In the genomic region with DNA sequence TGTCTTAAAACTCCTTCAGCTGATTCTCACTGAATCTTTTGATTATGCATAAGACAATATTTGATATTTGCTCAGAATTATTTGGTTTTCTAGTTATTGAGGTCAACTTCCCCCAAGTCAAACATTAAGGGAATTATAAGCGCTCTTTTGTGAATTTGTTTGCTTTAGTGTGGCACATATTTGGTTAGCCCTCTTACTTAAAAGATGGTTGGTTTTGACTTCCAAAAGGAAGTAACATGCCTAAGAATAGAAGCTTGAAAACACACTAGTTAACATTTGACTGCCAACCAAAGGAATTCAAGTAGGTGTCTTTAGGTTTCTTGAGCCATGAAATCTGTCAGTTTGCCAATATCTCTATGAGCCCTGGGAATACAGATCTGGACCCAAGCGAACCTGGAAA, we compare ENCODE assay signal across 23 cellular contexts. TPM values are rescaled to one million over a fixed set of nuclear protein-coding genes. Genes with fewer than 3 reads are reported as not detected.
A peak's percentile ranks its signal among the peaks of the same experiment; 100 is the strongest.
DNase-seq lines count a peak whose midpoint lies in the region; ATAC-seq and TF ChIP-seq lines count a peak whose summit lies in the region.
"Had no signal": no experiment of that assay in that cellular context is flagged by ENCODE, and none has a peak within 500 bp of the region (broad histone marks: within the 10 kb centered on the region; RNA-seq: fewer than 3 reads in every experiment).

No MANE protein-coding gene starts in this region.

- H2AFZ ChIP-seq in PC-3 (ENCODE audit: low read length), result no peak overlapping the region

- H4K20me1 ChIP-seq in PC-3 (ENCODE audit: low read length), result no peaks in the 10 kb centered on the region

- peak overlapping the region; percentile 6 for H3K4me2 ChIP-seq in PC-3 (ENCODE audit: low read length)

- no peak for TF ChIP-seq POLR2A in upper lobe of left lung (IDR thresholded peaks at IDR 0.05)

- no peaks in the 10 kb centered on the region for H3K79me2 ChIP-seq in PC-3 (ENCODE audit: low read length)

- H3K4me3 ChIP-seq in PC-3 (ENCODE audit: low read length) (no peak overlapping the region), left lung (no peak overlapping the region), upper lobe of left lung (no peak overlapping the region), tibial artery (no peak overlapping the region), colonic mucosa (no peak overlapping the region)
- H3K4me3 ChIP-seq: Peyer's patch, SK-N-MC had no signal

- TF ChIP-seq EP300 in upper lobe of left lung (IDR thresholded peaks at IDR 0.05), result peak in 2 of 4 donors; percentile 30

- peaks cover 2% of the 10 kb centered on the region for H3K27me3 Mint-ChIP-seq in activated CD4-positive, alpha-beta T cell treated with anti-CD3 and anti-CD28 coated beads, Interleukin-2, amount 10 ng/mL, durations not matched to agents 7 days and 5 days

- peak; percentile 75 for DNase-seq in DMS53 (lab: John Stamatoyannopoulos, UW)
- peak; percentile 64 for DNase-seq in PC-3
- no peak for DNase-seq in left lung
- no peak for DNase-seq in upper lobe of left lung
- no peak for DNase-seq in activated CD4-positive, alpha-beta T cell treated with anti-CD3 and anti-CD28 coated beads, Interleukin-2, amount 10 ng/mL, durations not matched to agents 7 days and 5 days
- no peak for DNase-seq in tibial artery
- DNase-seq in colonic mucosa, result no peak
- DNase-seq: Caco-2; CD4-positive, alpha-beta T cell; GDM1; GOT3; HCEC 1CT; KBM-7; NCI-H1092 treated with DMSO at 0.1 percent for 48 hours; NCI-H1436 treated with DMSO at 0.1 percent for 48 hours; NCI-H1930; NCI-H226; NCI-H510A treated with DMSO at 0.1 percent for 48 hours; NCI-H748 treated with DMSO at 0.1 percent for 48 hours; Peyer's patch had no signal

- no peaks in the 10 kb centered on the region for H3K36me3 Mint-ChIP-seq in activated CD4-positive, alpha-beta T cell treated with anti-CD3 and anti-CD28 coated beads, Interleukin-2, amount 10 ng/mL, durations not matched to agents 7 days and 5 days (ENCODE audit: low read depth)

- intact Hi-C loops in PC-3 (cut with micrococcal nuclease), result loop anchor here (1.0 to 2.0 kb wide), 3 partner anchors 8 to 55 kb away; no protein-coding TSS in a partner anchor
- intact Hi-C loops in left lung (cut with DNase I), result no loop called here
- intact Hi-C loops in tibial artery (cut with DNase I; ENCODE audit: low total_unique reads), result no loop called here
- intact Hi-C loops in colonic mucosa (cut with DNase I), result no loop called here

- peak overlapping the region; percentile 40; the same call in 1 of the 2 replicates for H3K9ac ChIP-seq in PC-3 (ENCODE audit: low read length)
- no peak overlapping the region for H3K9ac ChIP-seq in colonic mucosa (ENCODE audit: low read depth in 2 of 2, low read length in 2 of 2)

- CTCF ChIA-PET in PC-3 (lab: Charles Lee), result interaction anchor here (0.7 kb wide), 1 partner anchor 38 kb away, joined by 3 read pairs; no protein-coding TSS in a partner anchor
- CTCF ChIA-PET in activated CD4-positive, alpha-beta T cell treated with anti-CD3 and anti-CD28 coated beads, Interleukin-2, amount 10 ng/mL, durations not matched to agents 7 days and 5 days (lab: Charles Lee), result no interaction called here

- H3K36me3 ChIP-seq in PC-3 (ENCODE audit: low read depth, low read length), result no peaks in the 10 kb centered on the region
- peaks cover 0 to 24% of the 10 kb centered on the region in 2 donors for H3K36me3 ChIP-seq in left lung
- no peaks in the 10 kb centered on the region for H3K36me3 ChIP-seq in upper lobe of left lung
- H3K36me3 ChIP-seq in tibial artery, result no peaks in the 10 kb centered on the region
- H3K36me3 ChIP-seq in colonic mucosa, result no peaks in the 10 kb centered on the region
- H3K36me3 ChIP-seq: Peyer's patch had no signal

- POLR2A ChIA-PET in PC-3 (lab: Charles Lee; ENCODE audit: unreplicated experiment), result interaction anchor here (0.6 kb wide), 1 partner anchor 57 kb away, joined by 7 read pairs; no protein-coding TSS in a partner anchor
- POLR2A ChIA-PET in activated CD4-positive, alpha-beta T cell treated with anti-CD3 and anti-CD28 coated beads, Interleukin-2, amount 10 ng/mL, durations not matched to agents 7 days and 5 days (lab: Charles Lee), result no interaction called here

- ATAC-seq in PC-3 (peak; percentile 94), left lung (peak; percentile 80), upper lobe of left lung (ENCODE audit: low FRiP score in 2 of 2) (peak; percentile 41 to 57)

- H3K4me1 Mint-ChIP-seq in activated CD4-positive, alpha-beta T cell treated with anti-CD3 and anti-CD28 coated beads, Interleukin-2, amount 10 ng/mL, durations not matched to agents 7 days and 5 days, result no peaks in the 10 kb centered on the region

- H3K9me3 Mint-ChIP-seq in activated CD4-positive, alpha-beta T cell treated with anti-CD3 and anti-CD28 coated beads, Interleukin-2, amount 10 ng/mL, durations not matched to agents 7 days and 5 days, result no peaks in the 10 kb centered on the region
- H3K9me3 Mint-ChIP-seq: CD4-positive, alpha-beta T cell had no signal

- peaks cover 16% of the 10 kb centered on the region for H3K4me1 ChIP-seq in PC-3 (ENCODE audit: insufficient read depth, low read length)
- H3K4me1 ChIP-seq in left lung, result peaks cover 0 to 40% of the 10 kb centered on the region in 2 donors
- H3K4me1 ChIP-seq in upper lobe of left lung, result peaks cover 0 to 16% (median 7%) of the 10 kb centered on the region in 4 donors
- no peaks in the 10 kb centered on the region for H3K4me1 ChIP-seq in tibial artery
- H3K4me1 ChIP-seq in colonic mucosa, result no peaks in the 10 kb centered on the region
- H3K4me1 ChIP-seq: Caco-2, Peyer's patch had no signal

- H3K27me3 ChIP-seq in PC-3 (ENCODE audit: low read length), result no peaks in the 10 kb centered on the region
- no peaks in the 10 kb centered on the region for H3K27me3 ChIP-seq in left lung
- H3K27me3 ChIP-seq in upper lobe of left lung, result no peaks in the 10 kb centered on the region
- H3K27me3 ChIP-seq in tibial artery, result no peaks in the 10 kb centered on the region
- no peaks in the 10 kb centered on the region for H3K27me3 ChIP-seq in colonic mucosa
- H3K27me3 ChIP-seq: Peyer's patch had no signal

- TF ChIP-seq CTCF in PC-3 (conservative IDR thresholded peaks at IDR 0.05; ENCODE audit: low read depth, low read length), result no peak
- TF ChIP-seq CTCF in left lung (IDR thresholded peaks at IDR 0.05), result no peak
- TF ChIP-seq CTCF in upper lobe of left lung (IDR thresholded peaks at IDR 0.05), result no peak
- TF ChIP-seq CTCF in tibial artery (IDR thresholded peaks at IDR 0.05), result no peak
- no peak for TF ChIP-seq CTCF in colonic mucosa (IDR thresholded peaks at IDR 0.05)

- BruUV-seq in PC-3 (replicated peaks; lab: Mats Ljungman, UMichigan), result no TSS peak

- H3K27ac Mint-ChIP-seq in activated CD4-positive, alpha-beta T cell treated with anti-CD3 and anti-CD28 coated beads, Interleukin-2, amount 10 ng/mL, durations not matched to agents 7 days and 5 days, result no peak overlapping the region
- H3K27ac Mint-ChIP-seq: CD4-positive, alpha-beta T cell had no signal

- H3K9me3 ChIP-seq in PC-3 (ENCODE audit: low read length) (no peaks in the 10 kb centered on the region), left lung (no peaks in the 10 kb centered on the region), upper lobe of left lung (no peaks in the 10 kb centered on the region), tibial artery (no peaks in the 10 kb centered on the region), colonic mucosa (no peaks in the 10 kb centered on the region)
- H3K9me3 ChIP-seq: Caco-2, Peyer's patch had no signal

- no peak overlapping the region for H3K4me3 Mint-ChIP-seq in activated CD4-positive, alpha-beta T cell treated with anti-CD3 and anti-CD28 coated beads, Interleukin-2, amount 10 ng/mL, durations not matched to agents 7 days and 5 days
- H3K4me3 Mint-ChIP-seq: CD4-positive, alpha-beta T cell had no signal

- WGBS in upper lobe of left lung, 2 donors, result 59 to 68% methylated on average over 2 of the region's 2 CpGs

- H3F3A ChIP-seq in PC-3 (ENCODE audit: low read length, unreplicated experiment), result no peaks in the 10 kb centered on the region

- H3K27ac ChIP-seq in PC-3 (ENCODE audit: low read length) (peak overlapping the region; percentile 81), left lung (no peak overlapping the region), upper lobe of left lung (peak overlapping the region in 1 of 4 donors; percentile 15), tibial artery (no peak overlapping the region), colonic mucosa (no peak overlapping the region)
- H3K27ac ChIP-seq: HL-60, Peyer's patch, SK-N-MC had no signal

- H3K9me2 ChIP-seq in PC-3 (replicated peaks; ENCODE audit: low read length), result no peaks in the 10 kb centered on the region

RNA-seq across cellular contexts. Expression of a gene that starts 25.0 kb away (rescaled TPM):
- total RNA-seq in PC-3 (2014; rRNA removed), result 1.2 and 1.7 TPM in 2 replicates
- 100 to 1,000 TPM in 1 of 2 donors, 10 to 100 TPM in 1; 93.0 to 149 TPM for total RNA-seq in left lung
- total RNA-seq in upper lobe of left lung, result 10 to 100 TPM; 11.5 to 81.8 (median 54.8) TPM
- total RNA-seq in activated CD4-positive, alpha-beta T cell treated with anti-CD3 and anti-CD28 coated beads, Interleukin-2, amount 10 ng/mL, durations not matched to agents 7 days and 5 days, result not detected
- 1 to 10 TPM; 3.1 to 3.5 TPM for total RNA-seq in colonic mucosa
- total RNA-seq: Caco-2; CD4-positive, alpha-beta T cell; HT1080 had no signal

Comparison
In these comparisons a context has a peak if more than half of its experiments do, and no peak if none do; other contexts are left out.
1. DNase-seq: peak in DMS53 (single experiment) and PC-3 (single experiment); none in left lung (0 of 2), upper lobe of left lung (0 of 2), activated CD4-positive, alpha-beta T cell treated with anti-CD3 and anti-CD28 coated beads, Interleukin-2, amount 10 ng/mL, durations not matched to agents 7 days and 5 days (single experiment), tibial artery (0 of 2) and colonic mucosa (single experiment).
2. Peak in every context shown above with its lines, with median percentiles within 50 percentile points of each other: ATAC-seq.